Comparison of ENCODE assay signal across 1 cellular context in genomic region chrX:40177942-40178715, GRCh38.
TF ChIP-seq lines count a peak whose summit lies in the region.

No MANE protein-coding gene starts in this region.

TF ChIP-seq in K562, 482 proteins besides CTCF, POLR2A, EP300 and RAD21 (continued from another document):
- no peak for TF ChIP-seq ZNF197 (CRISPR knock-in tag; IDR thresholded peaks at IDR 0.05; ENCODE audit: low read depth)
- TF ChIP-seq TOE1 (IDR thresholded peaks at IDR 0.05; ENCODE audit: borderline replicate concordance) = no peak
- TF ChIP-seq TOE1 (CRISPR knock-in tag; IDR thresholded peaks at IDR 0.05; ENCODE audit: borderline replicate concordance, low read depth) = no peak
- no peak for TF ChIP-seq ZNF277 (CRISPR knock-in tag; IDR thresholded peaks at IDR 0.05; ENCODE audit: borderline replicate concordance)
